Comparison of ENCODE assay signal across 10 cellular contexts in genomic region chr9:111959468-111959941, GRCh38.
A peak's percentile ranks its signal among the peaks of the same experiment; 100 is the strongest.
DNase-seq lines count a peak whose midpoint lies in the region; ATAC-seq, FAIRE-seq and TF ChIP-seq lines count a peak whose summit lies in the region.
"Had no signal": no experiment of that assay in that cellular context is flagged by ENCODE, and none has a peak within 500 bp of the region (broad histone marks: within the 10 kb centered on the region; RNA-seq: fewer than 3 reads in every experiment).

No MANE protein-coding gene starts in this region.

- peak overlapping the region; percentile 6 to 45 for H2BK12ac ChIP-seq in mesenchymal stem cell (ENCODE audit: low read length in 2 of 2)

- peak overlapping the region; percentile 97 for H3K27ac ChIP-seq in mesenchymal stem cell (ENCODE audit: low read length, poor library complexity, severe bottlenecking)
- H3K27ac ChIP-seq in CD4-positive, alpha-beta memory T cell (ENCODE audit: low read depth, low read length) = no peak overlapping the region
- H3K27ac ChIP-seq: HL-60, VCaP had no signal

- CTCF ChIA-PET in BJ (lab: Yijun Ruan, JAX) = interaction anchor here (1.5 to 1.6 kb wide), 2 partner anchors 11 to 115 kb away, joined by 3 to 5 read pairs; no protein-coding TSS in a partner anchor
- CTCF ChIA-PET in CD4-positive, alpha-beta memory T cell (lab: Charles Lee; ENCODE audit: partially characterized antibody) = no interaction called here

- no peaks in the 10 kb centered on the region for H3K9me3 Mint-ChIP-seq in activated T-helper 2 cell treated with anti-CD3 and anti-CD28 coated beads, Interferon-gamma antibody, Interleukin-2, Interleukin-4, amounts not matched to agents 10 μg/mL and 5 μg/mL and 100 μg/mL, durations not matched to agents 14 hours and 24 hours and 36 hours
- H3K9me3 Mint-ChIP-seq in CD4-positive, alpha-beta memory T cell = no peaks in the 10 kb centered on the region

- H3K18ac ChIP-seq in mesenchymal stem cell (ENCODE audit: low read depth in 1 of 2, low read length in 2 of 2) = peak overlapping the region in 1 of 2 experiments; percentile 13

- POLR2A ChIA-PET in BJ (lab: Charles Lee) = interaction anchor here (1.5 kb wide), 1 partner anchor 62 kb away, joined by 4 read pairs; the partner anchor contains the start of gene UGCG
- POLR2A ChIA-PET in CD4-positive, alpha-beta memory T cell (lab: Charles Lee; ENCODE audit: partially characterized antibody) = interaction anchor here (0.5 kb wide), 1 partner anchor 35 kb away, joined by 3 read pairs; no protein-coding TSS in a partner anchor

- intact Hi-C loops in activated T-helper 2 cell treated with anti-CD3 and anti-CD28 coated beads, Interferon-gamma antibody, Interleukin-2, Interleukin-4, amounts not matched to agents 10 μg/mL and 5 μg/mL and 100 μg/mL, durations not matched to agents 14 hours and 24 hours and 36 hours (cut with micrococcal nuclease) = loop anchor here (2.0 kb wide), 1 partner anchor 33 kb away; no protein-coding TSS in a partner anchor
- intact Hi-C loops in CD4-positive, alpha-beta memory T cell (cut with micrococcal nuclease) = no loop called here

- H2BK5ac ChIP-seq in mesenchymal stem cell (ENCODE audit: low read depth, low read length, poor library complexity, severe bottlenecking) = peak overlapping the region; percentile 0

- FAIRE-seq in D721Med (lab: Jason Lieb, UNC) = no peak

- H3K4me3 ChIP-seq in BJ (ENCODE audit: low read depth, low read length) (no peak overlapping the region), choroid plexus epithelial cell (ENCODE audit: low read depth, low read length) (no peak overlapping the region), mesenchymal stem cell (ENCODE audit: insufficient read depth in 1 of 2, low read depth in 1 of 2, low read length in 2 of 2) (no peak overlapping the region)
- H3K4me3 ChIP-seq in CD4-positive, alpha-beta memory T cell (ENCODE audit: low read length in 2 of 2) = no peak overlapping the region

- no peak overlapping the region for H2BK120ac ChIP-seq in mesenchymal stem cell (ENCODE audit: low read depth, low read length)

- peak overlapping the region in 1 of 2 experiments; percentile 0 for H3K4ac ChIP-seq in mesenchymal stem cell (ENCODE audit: low read depth in 1 of 2, low read length in 2 of 2)

- ATAC-seq in HG03571 (IDR thresholded peaks at IDR 0.05; ENCODE audit: unreplicated experiment) = no peak

- H2AK5ac ChIP-seq in mesenchymal stem cell (ENCODE audit: low read length, severe bottlenecking) = peak overlapping the region; percentile 88

- TF ChIP-seq CTCF in BJ (IDR thresholded peaks at IDR 0.05; ENCODE audit: insufficient read depth, low read depth, low read length) = no peak
- TF ChIP-seq CTCF in choroid plexus epithelial cell (conservative IDR thresholded peaks at IDR 0.05; ENCODE audit: low read depth, low read length) = no peak
- no peak for TF ChIP-seq CTCF in D721Med (IDR thresholded peaks at IDR 0.05; ENCODE audit: insufficient read depth, missing control alignments)

- no peaks in the 10 kb centered on the region for H3K36me3 Mint-ChIP-seq in activated T-helper 2 cell treated with anti-CD3 and anti-CD28 coated beads, Interferon-gamma antibody, Interleukin-2, Interleukin-4, amounts not matched to agents 10 μg/mL and 5 μg/mL and 100 μg/mL, durations not matched to agents 14 hours and 24 hours and 36 hours (ENCODE audit: low read depth)
- H3K36me3 Mint-ChIP-seq in CD4-positive, alpha-beta memory T cell = no peaks in the 10 kb centered on the region

- no peak overlapping the region for H4K8ac ChIP-seq in mesenchymal stem cell (ENCODE audit: low read length)

- no peak overlapping the region for H3K27ac Mint-ChIP-seq in activated T-helper 2 cell treated with anti-CD3 and anti-CD28 coated beads, Interferon-gamma antibody, Interleukin-2, Interleukin-4, amounts not matched to agents 10 μg/mL and 5 μg/mL and 100 μg/mL, durations not matched to agents 14 hours and 24 hours and 36 hours
- no peak overlapping the region for H3K27ac Mint-ChIP-seq in CD4-positive, alpha-beta memory T cell

- peaks cover 43% of the 10 kb centered on the region for H3K27me3 Mint-ChIP-seq in activated T-helper 2 cell treated with anti-CD3 and anti-CD28 coated beads, Interferon-gamma antibody, Interleukin-2, Interleukin-4, amounts not matched to agents 10 μg/mL and 5 μg/mL and 100 μg/mL, durations not matched to agents 14 hours and 24 hours and 36 hours (ENCODE audit: low read depth)
- peaks cover 0 to 1% of the 10 kb centered on the region in 2 donors for H3K27me3 Mint-ChIP-seq in CD4-positive, alpha-beta memory T cell

- H3K27me3 ChIP-seq in BJ (ENCODE audit: control insufficient read depth, insufficient read depth, low read length) (no peaks in the 10 kb centered on the region), mesenchymal stem cell (ENCODE audit: control insufficient read depth in 1 of 2, insufficient read depth in 1 of 2, low read length in 2 of 2) (no peaks in the 10 kb centered on the region)
- H3K27me3 ChIP-seq in CD4-positive, alpha-beta memory T cell (ENCODE audit: insufficient read depth, low read length) = no peaks in the 10 kb centered on the region

- no peak overlapping the region for H3K4me2 ChIP-seq in mesenchymal stem cell (ENCODE audit: low read length, poor library complexity, severe bottlenecking)

- peaks cover 2% of the 10 kb centered on the region for H3K79me1 ChIP-seq in mesenchymal stem cell (replicated peaks; ENCODE audit: low read length, poor library complexity, severe bottlenecking)

- H3K4me3 Mint-ChIP-seq in activated T-helper 2 cell treated with anti-CD3 and anti-CD28 coated beads, Interferon-gamma antibody, Interleukin-2, Interleukin-4, amounts not matched to agents 10 μg/mL and 5 μg/mL and 100 μg/mL, durations not matched to agents 14 hours and 24 hours and 36 hours (ENCODE audit: low read depth) = no peak overlapping the region
- no peak overlapping the region for H3K4me3 Mint-ChIP-seq in CD4-positive, alpha-beta memory T cell

- DNase-seq in BJ (ENCODE audit: low read depth) (peak; percentile 74), MV-4-11 (lab: John Stamatoyannopoulos, UW) (peak; percentile 77), choroid plexus epithelial cell (ENCODE audit: low read depth) (peak; percentile 84), mesenchymal stem cell (peak; percentile 92), D721Med (ENCODE audit: insufficient read length, low spot score) (no peak)
- DNase-seq in activated T-helper 2 cell treated with anti-CD3 and anti-CD28 coated beads, Interferon-gamma antibody, Interleukin-2, Interleukin-4, amounts not matched to agents 10 μg/mL and 5 μg/mL and 100 μg/mL, durations not matched to agents 14 hours and 24 hours and 36 hours (ENCODE audit: low spot score) = no peak
- DNase-seq in CD4-positive, alpha-beta memory T cell = no peak

- H3K23ac ChIP-seq in mesenchymal stem cell (ENCODE audit: low read length in 2 of 2) = no peak overlapping the region

- peak overlapping the region; percentile 53 for H3K9ac ChIP-seq in mesenchymal stem cell (ENCODE audit: low read length)

- H3K36me3 ChIP-seq in BJ (ENCODE audit: control insufficient read depth, insufficient read depth, low read length) = no peaks in the 10 kb centered on the region
- no peaks in the 10 kb centered on the region for H3K36me3 ChIP-seq in mesenchymal stem cell (ENCODE audit: control insufficient read depth in 1 of 2, insufficient read depth in 2 of 2, low read depth in 1 of 2, low read length in 2 of 2)
- H3K36me3 ChIP-seq in CD4-positive, alpha-beta memory T cell (ENCODE audit: insufficient read depth, low read length) = no peaks in the 10 kb centered on the region

- H3K14ac ChIP-seq in mesenchymal stem cell (ENCODE audit: low read length in 2 of 2) = no peak overlapping the region

- no peak overlapping the region for H2BK15ac ChIP-seq in mesenchymal stem cell (ENCODE audit: low read depth, poor library complexity, severe bottlenecking)

- no peak overlapping the region for H4K91ac ChIP-seq in mesenchymal stem cell (ENCODE audit: low read length)

- 33% methylated on average over 2 of the region's 2 CpGs for WGBS in mesenchymal stem cell

- no peak overlapping the region for H2AFZ ChIP-seq in mesenchymal stem cell (ENCODE audit: low read depth, low read length)

- H3K4me1 ChIP-seq in mesenchymal stem cell (ENCODE audit: control insufficient read depth, insufficient read depth, low read depth, low read length) = peaks cover 12% of the 10 kb centered on the region
- H3K4me1 ChIP-seq in CD4-positive, alpha-beta memory T cell (ENCODE audit: insufficient read depth, low read length) = peaks cover 16% of the 10 kb centered on the region

- no peaks in the 10 kb centered on the region for H3K9me3 ChIP-seq in mesenchymal stem cell (ENCODE audit: control insufficient read depth, low read length)
- no peaks in the 10 kb centered on the region for H3K9me3 ChIP-seq in CD4-positive, alpha-beta memory T cell (ENCODE audit: control insufficient read depth in 1 of 2, low read length in 2 of 2)

- H3K4me1 Mint-ChIP-seq in activated T-helper 2 cell treated with anti-CD3 and anti-CD28 coated beads, Interferon-gamma antibody, Interleukin-2, Interleukin-4, amounts not matched to agents 10 μg/mL and 5 μg/mL and 100 μg/mL, durations not matched to agents 14 hours and 24 hours and 36 hours (ENCODE audit: low read depth) = peaks cover 15% of the 10 kb centered on the region
- H3K4me1 Mint-ChIP-seq in CD4-positive, alpha-beta memory T cell = peaks cover 13 to 21% (median 17%) of the 10 kb centered on the region in 4 donors

Comparison
In these comparisons a context has a peak if more than half of its experiments do, and no peak if none do; other contexts are left out.
1. DNase-seq: peak in BJ (single experiment), MV-4-11 (single experiment), choroid plexus epithelial cell (single experiment) and mesenchymal stem cell (single experiment); none in activated T-helper 2 cell treated with anti-CD3 and anti-CD28 coated beads, Interferon-gamma antibody, Interleukin-2, Interleukin-4, amounts not matched to agents 10 μg/mL and 5 μg/mL and 100 μg/mL, durations not matched to agents 14 hours and 24 hours and 36 hours (single experiment), CD4-positive, alpha-beta memory T cell (0 of 5) and D721Med (single experiment).